Comparison of ENCODE assay signal across 20 cellular contexts in genomic region chr5:154386952-154387629, GRCh38.
"Had no signal": no experiment of that assay in that cellular context is flagged by ENCODE, and none has a peak within 500 bp of the region (broad histone marks: within the 10 kb centered on the region; RNA-seq: fewer than 3 reads in every experiment).

No MANE protein-coding gene starts in this region.

- H3K27ac ChIP-seq: breast epithelium, epithelial cell of prostate, gastrocnemius medialis, right atrium auricular region, skin epidermis, tibial nerve had no signal

- FAIRE-seq: keratinocyte had no signal

- H3K27me3 ChIP-seq: breast epithelium, gastrocnemius medialis, right atrium auricular region, tibial nerve had no signal

- H3K4me1 ChIP-seq: breast epithelium, gastrocnemius medialis, right atrium auricular region, tibial nerve had no signal

- H3K36me3 ChIP-seq: breast epithelium, gastrocnemius medialis, right atrium auricular region had no signal

- H3K4me3 ChIP-seq: breast epithelium, gastrocnemius medialis, lung, right atrium auricular region, skin epidermis, tibial nerve had no signal

- DNase-seq: activated CD4-positive, alpha-beta T cell treated with anti-CD3 and anti-CD28 coated beads, Interleukin-2, amount 10 ng/mL, durations not matched to agents 7 days and 5 days; activated CD4-positive, CD25-positive, alpha-beta regulatory T cell; activated naive CD4-positive, alpha-beta T cell treated with Interleukin-2 at 50 U/mL for 16 hours; activated naive CD8-positive, alpha-beta T cell treated with anti-CD3 and anti-CD28 coated beads, Interleukin-2, amount 50 U/mL, for 24 hours; aorta; gastrocnemius medialis; naive thymus-derived CD4-positive, alpha-beta T cell; nucleus accumbens; stimulated activated CD4-positive, alpha-beta T cell treated with anti-CD3 and anti-CD28 coated beads, Interleukin-4, amount 100 ng/mL, for 4 hours; stimulated activated CD8-positive, alpha-beta memory T cell treated with anti-CD3 and anti-CD28 coated beads, Interleukin-4, amount 100 ng/mL, for 48 hours; stimulated activated naive CD4-positive, alpha-beta T cell treated with Interleukin-2 at 50 U/mL for 16 hours; substantia nigra; SW 1271 had no signal

- ATAC-seq: activated naive CD8-positive, alpha-beta T cell treated with anti-CD3 and anti-CD28 coated beads, Interleukin-2, amount 50 U/mL, for 24 hours; gastrocnemius medialis; naive thymus-derived CD4-positive, alpha-beta T cell had no signal

- H3K9me3 ChIP-seq: breast epithelium, gastrocnemius medialis, right atrium auricular region, tibial nerve had no signal
